Comparison of ENCODE assay signal across 15 cellular contexts in the genomic region with DNA sequence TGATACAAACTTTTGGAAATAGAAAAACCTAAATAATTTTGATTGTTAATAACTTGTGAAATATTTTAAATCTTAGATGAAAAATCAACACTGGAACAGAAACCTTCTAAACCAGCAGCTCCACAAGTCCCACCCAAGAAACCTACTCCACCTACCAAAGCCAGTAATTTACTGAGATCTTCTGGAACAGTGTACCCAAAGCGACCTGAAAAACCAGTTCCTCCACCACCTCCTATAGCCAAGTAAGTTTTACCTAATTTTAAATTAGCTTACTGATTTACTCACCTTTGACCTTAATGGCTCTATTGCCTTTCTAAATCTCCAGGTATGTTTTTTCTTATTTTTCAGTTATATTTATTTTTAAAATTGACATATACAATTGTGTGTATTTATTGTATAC.
"Had no signal": no experiment of that assay in that cellular context is flagged by ENCODE, and none has a peak within 500 bp of the region (broad histone marks: within the 10 kb centered on the region; RNA-seq: fewer than 3 reads in every experiment).

No MANE protein-coding gene starts in this region.

- H3K9me3 ChIP-seq: sigmoid colon, upper lobe of left lung had no signal

- H3K4me3 ChIP-seq: cardiac muscle cell, lung, sigmoid colon, upper lobe of left lung had no signal

- H3K4me1 ChIP-seq: sigmoid colon had no signal

- FAIRE-seq: astrocyte, endothelial cell of umbilical vein had no signal

- H3K27ac ChIP-seq: cardiac muscle cell, sigmoid colon, upper lobe of left lung had no signal

- H3K27me3 ChIP-seq: cardiac muscle cell, sigmoid colon, upper lobe of left lung had no signal

- DNase-seq: activated CD4-positive, alpha-beta T cell treated with anti-CD3 and anti-CD28 coated beads for 48 hours; activated CD8-positive, alpha-beta memory T cell treated with anti-CD3 and anti-CD28 coated beads for 24 hours; activated naive CD4-positive, alpha-beta T cell treated with anti-CD3 and anti-CD28 coated beads for 36 hours; hippocampal formation; kidney glomerular epithelial cell; natural killer cell; nucleus accumbens; sigmoid colon; stimulated activated CD4-positive, alpha-beta T cell treated with anti-CD3 and anti-CD28 coated beads, Interleukin-12 subunit alpha, Interleukin-12 subunit beta, amount 100 ng/mL, for 4 hours; stimulated activated naive CD4-positive, alpha-beta T cell treated with Interleukin-2 at 50 U/mL for 16 hours had no signal
